In the genomic region with DNA sequence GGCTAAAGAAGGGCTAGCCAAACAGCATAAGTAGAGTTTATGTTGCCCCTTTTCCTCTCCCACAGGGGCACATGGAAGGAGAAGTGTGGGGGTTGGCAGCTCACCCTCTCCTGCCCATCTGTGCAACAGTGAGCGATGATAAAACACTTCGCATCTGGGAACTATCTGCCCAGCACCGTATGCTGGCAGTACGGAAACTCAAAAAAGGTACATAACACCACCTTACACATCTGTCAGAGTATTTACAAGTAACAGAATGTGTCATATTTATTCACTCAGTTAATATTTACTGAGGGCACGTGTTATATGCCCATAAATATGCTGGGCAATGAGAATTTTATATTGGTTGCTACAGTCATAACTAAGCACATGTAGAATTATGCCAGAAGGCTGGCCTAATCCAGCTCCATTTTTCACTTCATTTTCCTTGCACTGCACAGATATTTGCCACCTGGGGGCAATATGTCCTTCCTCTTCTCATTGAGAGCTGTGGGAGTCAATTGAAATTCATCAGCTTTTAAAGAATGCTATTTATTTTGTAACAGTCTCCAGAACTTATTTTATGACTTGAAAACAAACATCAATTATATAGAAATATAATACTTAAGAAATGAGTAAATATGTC, we compare ENCODE assay signal across 10 cellular contexts.
DNase-seq lines count a peak whose midpoint lies in the region; ATAC-seq and TF ChIP-seq lines count a peak whose summit lies in the region.
"Had no signal": no experiment of that assay in that cellular context is flagged by ENCODE, and none has a peak within 500 bp of the region (broad histone marks: within the 10 kb centered on the region; RNA-seq: fewer than 3 reads in every experiment).

No MANE protein-coding gene starts in this region.

- H3K4me1 Mint-ChIP-seq in CD8-positive, alpha-beta T cell (ENCODE audit: low read depth): peaks cover 14% of the 10 kb centered on the region
- H3K4me1 Mint-ChIP-seq in HFFc6 (ENCODE audit: low read depth): peaks cover 30% of the 10 kb centered on the region
- H3K4me1 Mint-ChIP-seq in activated T-cell treated with anti-CD3 and anti-CD28 coated beads, Interleukin-2, amount 50 U/mL, for 4 hours (ENCODE audit: low read depth): peaks cover 25% of the 10 kb centered on the region
- H3K4me1 Mint-ChIP-seq: IgD-negative memory B cell, memory B cell had no signal

- no peak overlapping the region for H3K4me3 ChIP-seq in CD8-positive, alpha-beta T cell (ENCODE audit: low read depth, low read length)
- H3K4me3 ChIP-seq in gastroesophageal sphincter (no peak overlapping the region), gastrocnemius medialis (no peak overlapping the region)

- in situ Hi-C loops in SK-MEL-5 (cut with HindIII; ENCODE audit: low pct_unique_long_range_greater_than_20kb, low sequenced_read_pairs): no loop called here
- in situ Hi-C loops in gastrocnemius medialis (cut with MboI; ENCODE audit: low sequenced_read_pairs in 4 of 4): loop anchor here (10.0 to 25.0 kb wide), 5 partner anchors 105 to 288 kb away; no protein-coding TSS in a partner anchor

- TF ChIP-seq POLR2A in gastroesophageal sphincter (IDR thresholded peaks at IDR 0.05) (no peak), gastrocnemius medialis (IDR thresholded peaks at IDR 0.05) (no peak)

- no peaks in the 10 kb centered on the region for H3K27me3 ChIP-seq in CD8-positive, alpha-beta T cell (ENCODE audit: insufficient read depth, low read length)
- H3K27me3 ChIP-seq in gastroesophageal sphincter: no peaks in the 10 kb centered on the region
- H3K27me3 ChIP-seq in gastrocnemius medialis: no peaks in the 10 kb centered on the region

- no peaks in the 10 kb centered on the region for H3K36me3 ChIP-seq in CD8-positive, alpha-beta T cell (ENCODE audit: insufficient read depth, low read length)
- no peaks in the 10 kb centered on the region for H3K36me3 ChIP-seq in gastroesophageal sphincter
- H3K36me3 ChIP-seq in gastrocnemius medialis: no peaks in the 10 kb centered on the region

- WGBS in gastroesophageal sphincter (ENCODE audit: low coverage in 1 of 2), 2 donors: 43 to 70% methylated on average over 2 to 5 of the region's 5 CpGs

- H3K9me3 Mint-ChIP-seq in CD8-positive, alpha-beta T cell: peaks cover 4% of the 10 kb centered on the region
- peaks cover 12% of the 10 kb centered on the region for H3K9me3 Mint-ChIP-seq in HFFc6
- H3K9me3 Mint-ChIP-seq in activated T-cell treated with anti-CD3 and anti-CD28 coated beads, Interleukin-2, amount 50 U/mL, for 4 hours: peaks cover 7% of the 10 kb centered on the region
- H3K9me3 Mint-ChIP-seq: memory B cell had no signal

- no peak overlapping the region for H3K4me3 Mint-ChIP-seq in CD8-positive, alpha-beta T cell
- H3K4me3 Mint-ChIP-seq in HFFc6: no peak overlapping the region
- no peak overlapping the region for H3K4me3 Mint-ChIP-seq in activated T-cell treated with anti-CD3 and anti-CD28 coated beads, Interleukin-2, amount 50 U/mL, for 4 hours
- H3K4me3 Mint-ChIP-seq: IgD-negative memory B cell, memory B cell had no signal

- CTCF ChIA-PET in CD8-positive, alpha-beta T cell (lab: Charles Lee): interaction anchor here (0.8 to 4.9 kb wide), 15 partner anchors 8 to 322 kb away, joined by 3 to 32 read pairs (median 4); no protein-coding TSS in a partner anchor

- no peak for ATAC-seq in CD8-positive, alpha-beta T cell
- peak; percentile 63 for ATAC-seq in gastroesophageal sphincter
- ATAC-seq in gastrocnemius medialis: peak; percentile 51 to 64
- no peak for ATAC-seq in activated T-cell treated with anti-CD3 and anti-CD28 coated beads, Interleukin-2, amount 50 U/mL, for 4 hours
- no peak for ATAC-seq in HG03571 (IDR thresholded peaks at IDR 0.05; ENCODE audit: unreplicated experiment)

- TF ChIP-seq CTCF in CD8-positive, alpha-beta T cell (IDR thresholded peaks at IDR 0.05): peak; percentile 25
- peak; percentile 81 for TF ChIP-seq CTCF in HFFc6 (IDR thresholded peaks at IDR 0.05)
- TF ChIP-seq CTCF in gastroesophageal sphincter (IDR thresholded peaks at IDR 0.05): peak; percentile 16 to 76 (median 66)
- peak; percentile 21 to 66 (median 44) for TF ChIP-seq CTCF in gastrocnemius medialis (IDR thresholded peaks at IDR 0.05 in 4 of 5, conservative IDR thresholded peaks at IDR 0.05 in 1 of 5)

- H3K27ac Mint-ChIP-seq in CD8-positive, alpha-beta T cell: no peak overlapping the region
- H3K27ac Mint-ChIP-seq in HFFc6: no peak overlapping the region
- H3K27ac Mint-ChIP-seq: memory B cell had no signal

- no peak for DNase-seq in CD8-positive, alpha-beta T cell
- DNase-seq in HFFc6: peak; percentile 72
- DNase-seq in SK-MEL-5 (ENCODE audit: low read depth, low spot score): peak; percentile 74
- DNase-seq in gastrocnemius medialis: no peak
- DNase-seq in activated T-cell treated with anti-CD3 and anti-CD28 coated beads, Interleukin-2, amount 50 U/mL, for 4 hours: no peak
- no peak for DNase-seq in NCI-H774 (lab: John Stamatoyannopoulos, UW)

- intact Hi-C loops in CD8-positive, alpha-beta T cell (cut with DNase I, micrococcal nuclease): loop anchor here (1.0 to 10.0 kb wide), 4 partner anchors 113 to 535 kb away; no protein-coding TSS in a partner anchor
- intact Hi-C loops in gastrocnemius medialis (cut with DNase I; ENCODE audit: low total_unique reads): loop anchor here (2.0 to 10.0 kb wide), 2 partner anchors 145 to 275 kb away; no protein-coding TSS in a partner anchor

- no peaks in the 10 kb centered on the region for H3K36me3 Mint-ChIP-seq in CD8-positive, alpha-beta T cell
- peaks cover 7% of the 10 kb centered on the region; the same call in 1 of the 2 replicates for H3K36me3 Mint-ChIP-seq in HFFc6 (ENCODE audit: low read depth)
- no peaks in the 10 kb centered on the region for H3K36me3 Mint-ChIP-seq in activated T-cell treated with anti-CD3 and anti-CD28 coated beads, Interleukin-2, amount 50 U/mL, for 4 hours (ENCODE audit: insufficient read depth)

- H3K9me3 ChIP-seq in CD8-positive, alpha-beta T cell (ENCODE audit: low read length): no peaks in the 10 kb centered on the region
- H3K9me3 ChIP-seq in gastroesophageal sphincter (peaks cover 0 to 10% (median 0%) of the 10 kb centered on the region in 3 donors), gastrocnemius medialis (no peaks in the 10 kb centered on the region)

- POLR2A ChIA-PET in CD8-positive, alpha-beta T cell (lab: Charles Lee): interaction anchor here (0.7 kb wide), 1 partner anchor 683 kb away, joined by 4 read pairs; no protein-coding TSS in a partner anchor

- H3K27me3 Mint-ChIP-seq in CD8-positive, alpha-beta T cell (ENCODE audit: low read depth): no peaks in the 10 kb centered on the region
- H3K27me3 Mint-ChIP-seq in HFFc6 (ENCODE audit: insufficient read depth): peaks cover 8% of the 10 kb centered on the region; the same call in 1 of the 2 replicates
- H3K27me3 Mint-ChIP-seq in activated T-cell treated with anti-CD3 and anti-CD28 coated beads, Interleukin-2, amount 50 U/mL, for 4 hours (ENCODE audit: low read depth): no peaks in the 10 kb centered on the region
- H3K27me3 Mint-ChIP-seq: IgD-negative memory B cell, memory B cell had no signal

- TF ChIP-seq EP300 in gastroesophageal sphincter (IDR thresholded peaks at IDR 0.05): no peak

- H3K4me1 ChIP-seq in CD8-positive, alpha-beta T cell (ENCODE audit: insufficient read depth, low read length): peaks cover 11% of the 10 kb centered on the region
- H3K4me1 ChIP-seq in gastroesophageal sphincter: no peaks in the 10 kb centered on the region
- H3K4me1 ChIP-seq in gastrocnemius medialis: peaks cover 16 to 22% of the 10 kb centered on the region in 2 donors

- H3K27ac ChIP-seq in CD8-positive, alpha-beta T cell (ENCODE audit: low read depth, low read length): no peak overlapping the region
- H3K27ac ChIP-seq in gastroesophageal sphincter (no peak overlapping the region), gastrocnemius medialis (peak overlapping the region in 3 of 4 donors; percentile 22 to 72 (median 69))

Comparison
In these comparisons a context has a peak if more than half of its experiments do, and no peak if none do; other contexts are left out.
1. ATAC-seq: peak in gastroesophageal sphincter (single experiment) and gastrocnemius medialis (2 of 2); none in CD8-positive, alpha-beta T cell (single experiment), activated T-cell treated with anti-CD3 and anti-CD28 coated beads, Interleukin-2, amount 50 U/mL, for 4 hours (0 of 2) and HG03571 (single experiment).
2. DNase-seq: peak in HFFc6 (single experiment) and SK-MEL-5 (single experiment); none in CD8-positive, alpha-beta T cell (0 of 7), gastrocnemius medialis (0 of 2), activated T-cell treated with anti-CD3 and anti-CD28 coated beads, Interleukin-2, amount 50 U/mL, for 4 hours (single experiment) and NCI-H774 (single experiment).
3. H3K27ac ChIP-seq: peak in gastrocnemius medialis (3 of 4); none in CD8-positive, alpha-beta T cell (single experiment) and gastroesophageal sphincter (0 of 4).
4. CTCF ChIP-seq: peak in every context shown above with its lines; median percentile 81 in HFFc6; 66 in gastroesophageal sphincter; 44 in gastrocnemius medialis; 25 in CD8-positive, alpha-beta T cell.